Comparison of ENCODE assay signal across 31 cellular contexts in the genomic region with DNA sequence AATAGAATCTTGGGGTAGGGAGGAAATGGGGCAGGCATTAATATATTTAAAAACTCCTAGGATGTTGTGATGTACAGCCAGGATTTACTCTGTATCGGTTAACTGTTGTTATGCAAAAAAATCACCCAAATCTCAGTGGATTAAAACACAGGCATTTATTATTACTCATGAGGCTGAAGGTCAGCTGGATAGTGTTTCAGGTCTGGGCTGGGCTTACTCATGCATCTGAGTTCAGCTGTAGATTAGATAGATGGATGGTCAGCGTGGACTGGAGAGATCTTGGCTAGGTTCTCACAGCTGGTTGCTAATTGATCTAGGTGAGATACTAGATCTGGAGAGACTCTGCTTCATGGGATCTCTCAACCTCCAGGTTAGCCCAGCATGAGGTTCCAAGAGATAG.
DNase-seq lines count a peak whose midpoint lies in the region; FAIRE-seq and TF ChIP-seq lines count a peak whose summit lies in the region.
"Had no signal": no experiment of that assay in that cellular context is flagged by ENCODE, and none has a peak within 500 bp of the region (broad histone marks: within the 10 kb centered on the region; RNA-seq: fewer than 3 reads in every experiment).

No MANE protein-coding gene starts in this region.

- H3K4me3 ChIP-seq in endothelial cell of umbilical vein (replicated peaks in 1 of 3; ENCODE audit: insufficient read depth in 1 of 3, low read depth in 1 of 3, low read length in 3 of 3): no peak overlapping the region
- H3K4me3 ChIP-seq in transverse colon: no peak overlapping the region
- H3K4me3 ChIP-seq: breast epithelium, esophagus muscularis mucosa, psoas muscle, spleen had no signal

- in situ Hi-C loops in transverse colon (cut with MboI; ENCODE audit: low pct_ligation_motif_present in 1 of 4, low pct_unique_long_range_greater_than_20kb in 1 of 4, low sequenced_read_pairs in 3 of 4): loop anchor here in 1 of 4 donors (25.0 kb wide), 1 partner anchor 112 kb away; no protein-coding TSS in a partner anchor

- no peak for TF ChIP-seq CTCF in endothelial cell of umbilical vein (IDR thresholded peaks at IDR 0.05; ENCODE audit: extremely low read depth in 1 of 2, insufficient read depth in 1 of 2, low read depth in 1 of 2, low read length in 2 of 2)
- no peak for TF ChIP-seq CTCF in transverse colon (IDR thresholded peaks at IDR 0.05)
- TF ChIP-seq CTCF in osteocyte (IDR thresholded peaks at IDR 0.05): no peak

- H3K27ac ChIP-seq in endothelial cell of umbilical vein (ENCODE audit: insufficient read depth, low read depth, low read length): no peak overlapping the region
- H3K27ac ChIP-seq in transverse colon: no peak overlapping the region
- H3K27ac ChIP-seq: breast epithelium, esophagus muscularis mucosa, neutrophil, psoas muscle, spleen, VCaP had no signal

- H3K36me3 ChIP-seq in endothelial cell of umbilical vein (ENCODE audit: control insufficient read depth in 2 of 2, extremely low read depth in 1 of 2, insufficient read depth in 2 of 2, low read length in 2 of 2) (no peaks in the 10 kb centered on the region), transverse colon (no peaks in the 10 kb centered on the region)
- H3K36me3 ChIP-seq: breast epithelium, esophagus muscularis mucosa, neutrophil, spleen had no signal

- no peak for TF ChIP-seq EP300 in transverse colon (IDR thresholded peaks at IDR 0.05; ENCODE audit: low read depth)

- H3K4me3 Mint-ChIP-seq in osteocyte (ENCODE audit: unreplicated experiment): no peak overlapping the region
- H3K4me3 Mint-ChIP-seq: activated naive CD8-positive, alpha-beta T cell treated with anti-CD3 and anti-CD28 coated beads, Interleukin-2, amount 50 U/mL, for 24 hours; activated T-cell treated with anti-CD3 and anti-CD28 coated beads, Interleukin-2, amount 50 U/mL, for 24 hours; endodermal cell; type B pancreatic cell had no signal

- POLR2A ChIA-PET in endothelial cell of umbilical vein (lab: Charles Lee): no interaction called here

- WGBS in transverse colon (ENCODE audit: low coverage in 1 of 2), 2 donors: 57 to 88% methylated on average over 1 to 2 of the region's 2 CpGs

- no peaks in the 10 kb centered on the region for H3K9me3 Mint-ChIP-seq in osteocyte (ENCODE audit: unreplicated experiment)
- H3K9me3 Mint-ChIP-seq: activated naive CD8-positive, alpha-beta T cell treated with anti-CD3 and anti-CD28 coated beads, Interleukin-2, amount 50 U/mL, for 24 hours; endodermal cell; type B pancreatic cell had no signal

- peaks cover 21% of the 10 kb centered on the region for H3K4me1 ChIP-seq in endothelial cell of umbilical vein (ENCODE audit: control insufficient read depth, extremely low read depth, insufficient read depth, low read length)
- no peaks in the 10 kb centered on the region for H3K4me1 ChIP-seq in transverse colon
- H3K4me1 ChIP-seq: breast epithelium, psoas muscle had no signal

- H3K79me2 ChIP-seq in endothelial cell of umbilical vein (ENCODE audit: control insufficient read depth, insufficient read depth, low read length): no peaks in the 10 kb centered on the region

- no peak overlapping the region for H3K4me2 ChIP-seq in endothelial cell of umbilical vein (ENCODE audit: insufficient read depth, low read length)

- FAIRE-seq in endothelial cell of umbilical vein (lab: Jason Lieb, UNC): no peak
- FAIRE-seq: A204.1, keratinocyte had no signal

- H4K20me1 ChIP-seq in endothelial cell of umbilical vein (replicated peaks; ENCODE audit: control insufficient read depth, extremely low read depth, insufficient read depth, low read length): no peaks in the 10 kb centered on the region

- H3K36me3 Mint-ChIP-seq in osteocyte (ENCODE audit: unreplicated experiment): no peaks in the 10 kb centered on the region
- H3K36me3 Mint-ChIP-seq: type B pancreatic cell had no signal

- H3K27me3 ChIP-seq in endothelial cell of umbilical vein (ENCODE audit: control insufficient read depth in 2 of 2, insufficient read depth in 2 of 2, low read length in 2 of 2) (no peaks in the 10 kb centered on the region), transverse colon (no peaks in the 10 kb centered on the region)
- H3K27me3 ChIP-seq: breast epithelium, esophagus muscularis mucosa, neutrophil, spleen had no signal

- peaks cover 5% of the 10 kb centered on the region for H3K4me1 Mint-ChIP-seq in osteocyte (ENCODE audit: unreplicated experiment)
- H3K4me1 Mint-ChIP-seq: endodermal cell had no signal

- DNase-seq in ELR (ENCODE audit: low read depth) (peak; percentile 69), NCI-H69 (lab: John Stamatoyannopoulos, UW) (peak; percentile 15), endothelial cell of umbilical vein (ENCODE audit: low read depth, low spot score) (peak; percentile 6), non-pigmented ciliary epithelial cell (ENCODE audit: low read depth) (peak; percentile 48), dermis blood vessel endothelial cell (no peak), transverse colon (no peak), SK-N-DZ (ENCODE audit: low spot score) (no peak), osteocyte (ENCODE audit: extremely low spot score, unreplicated experiment) (no peak)
- DNase-seq: activated CD4-positive, alpha-beta T cell treated with anti-CD3 and anti-CD28 coated beads for 48 hours; activated naive CD8-positive, alpha-beta T cell treated with anti-CD3 and anti-CD28 coated beads, Interleukin-2, amount 50 U/mL, for 24 hours; activated T-cell treated with anti-CD3 and anti-CD28 coated beads, Interleukin-2, amount 50 U/mL, for 24 hours; DMS153; endodermal cell; H7; Kasumi-1; NCI-H1048; NCI-H187; NCI-H2171; NCI-H510A treated with DMSO at 0.1 percent for 48 hours; NK-92 treated with Interleukin-12 subunit alpha and Interleukin-12 subunit beta, amount 100 ng/mL, for 24 hours; psoas muscle; SHP77; spleen; T-helper 9 cell had no signal

- dilution Hi-C loops in endothelial cell of umbilical vein (cut with MboI; ENCODE audit: extremely low pct_ligation_motif_present, low sequenced_read_pairs): no loop called here

- no peak overlapping the region for H3K9ac ChIP-seq in endothelial cell of umbilical vein (replicated peaks; ENCODE audit: extremely low read depth, insufficient read depth, low read length)

- H3K27ac Mint-ChIP-seq in osteocyte (ENCODE audit: unreplicated experiment): no peak overlapping the region
- H3K27ac Mint-ChIP-seq: activated naive CD8-positive, alpha-beta T cell treated with anti-CD3 and anti-CD28 coated beads, Interleukin-2, amount 50 U/mL, for 24 hours; activated T-cell treated with anti-CD3 and anti-CD28 coated beads, Interleukin-2, amount 50 U/mL, for 24 hours; endodermal cell; type B pancreatic cell had no signal

- TF ChIP-seq POLR2A in endothelial cell of umbilical vein (IDR thresholded peaks at IDR 0.05; ENCODE audit: low read depth, low read length) (no peak), transverse colon (IDR thresholded peaks at IDR 0.05) (no peak)

- no peaks in the 10 kb centered on the region for H3K27me3 Mint-ChIP-seq in osteocyte (ENCODE audit: unreplicated experiment)
- H3K27me3 Mint-ChIP-seq: activated naive CD8-positive, alpha-beta T cell treated with anti-CD3 and anti-CD28 coated beads, Interleukin-2, amount 50 U/mL, for 24 hours; activated T-cell treated with anti-CD3 and anti-CD28 coated beads, Interleukin-2, amount 50 U/mL, for 24 hours; type B pancreatic cell had no signal

- no peaks in the 10 kb centered on the region for H3K9me3 ChIP-seq in endothelial cell of umbilical vein (replicated peaks; ENCODE audit: control insufficient read depth, insufficient read depth, low read length)
- H3K9me3 ChIP-seq in transverse colon: no peaks in the 10 kb centered on the region
- H3K9me3 ChIP-seq: breast epithelium, esophagus muscularis mucosa, neutrophil, psoas muscle, spleen had no signal

- CTCF ChIA-PET in endothelial cell of umbilical vein (lab: Charles Lee): no interaction called here

- no TSS peak for BruUV-seq in endothelial cell of umbilical vein (replicated peaks; lab: Mats Ljungman, UMichigan)

- intact Hi-C loops in endothelial cell of umbilical vein (cut with micrococcal nuclease): no loop called here
- intact Hi-C loops in transverse colon (cut with DNase I; ENCODE audit: low total_unique reads): no loop called here

- H2AFZ ChIP-seq in endothelial cell of umbilical vein (ENCODE audit: low read depth, low read length): no peak overlapping the region

- no peaks in the 10 kb centered on the region for H3K9me1 ChIP-seq in endothelial cell of umbilical vein (replicated peaks; ENCODE audit: control insufficient read depth, extremely low read depth, insufficient read depth, low read length)

TF ChIP-seq in endothelial cell of umbilical vein, 7 proteins besides CTCF, POLR2A, EP300 and RAD21:
- TF ChIP-seq JUN (IDR thresholded peaks at IDR 0.05; ENCODE audit: borderline replicate concordance, insufficient read depth, insufficient read length, low read depth) (no peak), POLR2AphosphoS5 (IDR thresholded peaks at IDR 0.05; ENCODE audit: insufficient read depth, low read depth, low read length) (no peak), GATA2 (IDR thresholded peaks at IDR 0.05; ENCODE audit: insufficient read depth, insufficient read length, low read depth, low read length) (peak; percentile 36), EZH2 (IDR thresholded peaks at IDR 0.05; ENCODE audit: borderline replicate concordance, low read depth, low read length, severe bottlenecking) (no peak), FOS (IDR thresholded peaks at IDR 0.05; ENCODE audit: borderline replicate concordance, insufficient read depth, low read length) (peak; percentile 19), MYC (IDR thresholded peaks at IDR 0.05; ENCODE audit: low read depth, low read length) (no peak)
- TF ChIP-seq, protein P1, sequence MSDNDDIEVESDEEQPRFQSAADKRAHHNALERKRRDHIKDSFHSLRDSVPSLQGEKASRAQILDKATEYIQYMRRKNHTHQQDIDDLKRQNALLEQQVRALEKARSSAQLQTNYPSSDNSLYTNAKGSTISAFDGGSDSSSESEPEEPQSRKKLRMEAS (IDR thresholded peaks at IDR 0.05; ENCODE audit: insufficient read depth, insufficient read length): no peak

Comparison
In these comparisons a context has a peak if more than half of its experiments do, and no peak if none do; other contexts are left out.
1. DNase-seq: peak in ELR (single experiment), NCI-H69 (single experiment), endothelial cell of umbilical vein (single experiment) and non-pigmented ciliary epithelial cell (single experiment); none in dermis blood vessel endothelial cell (single experiment), transverse colon (single experiment), SK-N-DZ (single experiment) and osteocyte (single experiment).